1 cellular context compared by ENCODE assay signal in the genomic region with DNA sequence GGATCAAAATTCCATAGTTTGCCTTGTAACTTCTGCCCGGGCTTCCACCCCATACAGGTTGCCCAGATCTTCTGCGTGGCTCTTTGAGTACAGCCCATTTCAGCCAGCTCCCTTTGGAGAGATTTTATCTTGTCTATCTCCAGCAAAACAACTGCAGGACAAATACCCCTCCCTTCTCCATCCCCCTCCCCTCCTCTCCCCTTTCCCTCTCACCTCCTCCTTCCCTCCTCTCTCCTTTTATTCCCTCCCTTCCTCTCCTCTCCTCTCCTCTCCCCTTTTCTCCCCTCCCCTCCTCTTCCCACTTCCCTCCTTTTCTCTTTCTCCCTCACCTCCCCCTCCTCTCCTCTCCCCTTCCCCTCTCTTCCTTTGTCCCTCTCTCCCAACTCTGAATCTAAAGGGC.
A peak's percentile ranks its signal among the peaks of the same experiment; 100 is the strongest.
TF ChIP-seq lines count a peak whose summit lies in the region.

No MANE protein-coding gene starts in this region.

TF ChIP-seq in HepG2, 621 proteins besides CTCF, POLR2A, EP300 and RAD21:
- TF ChIP-seq PCBP2 (optimal IDR thresholded peaks at IDR 0.05; ENCODE audit: low read depth, low read length, poor library complexity, severe bottlenecking) (peak; percentile 71), ZNF780A (CRISPR knock-in tag; IDR thresholded peaks at IDR 0.05) (no peak), HNRNPK (IDR thresholded peaks at IDR 0.05; ENCODE audit: low read depth, low read length, poor library complexity, severe bottlenecking) (peak; percentile 52), GRHL1 (CRISPR knock-in tag; conservative IDR thresholded peaks at IDR 0.05) (no peak), KDM6A (CRISPR knock-in tag; IDR thresholded peaks at IDR 0.05; ENCODE audit: low read depth) (no peak)
- TF ChIP-seq, protein P1, sequence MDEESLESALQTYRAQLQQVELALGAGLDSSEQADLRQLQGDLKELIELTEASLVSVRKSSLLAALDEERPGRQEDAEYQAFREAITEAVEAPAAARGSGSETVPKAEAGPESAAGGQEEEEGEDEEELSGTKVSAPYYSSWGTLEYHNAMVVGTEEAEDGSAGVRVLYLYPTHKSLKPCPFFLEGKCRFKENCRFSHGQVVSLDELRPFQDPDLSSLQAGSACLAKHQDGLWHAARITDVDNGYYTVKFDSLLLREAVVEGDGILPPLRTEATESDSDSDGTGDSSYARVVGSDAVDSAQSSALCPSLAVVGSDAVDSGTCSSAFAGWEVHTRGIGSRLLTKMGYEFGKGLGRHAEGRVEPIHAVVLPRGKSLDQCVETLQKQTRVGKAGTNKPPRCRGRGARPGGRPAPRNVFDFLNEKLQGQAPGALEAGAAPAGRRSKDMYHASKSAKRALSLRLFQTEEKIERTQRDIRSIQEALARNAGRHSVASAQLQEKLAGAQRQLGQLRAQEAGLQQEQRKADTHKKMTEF (CRISPR knock-in tag; IDR thresholded peaks at IDR 0.05), result no peak
- TF ChIP-seq, protein P2, sequence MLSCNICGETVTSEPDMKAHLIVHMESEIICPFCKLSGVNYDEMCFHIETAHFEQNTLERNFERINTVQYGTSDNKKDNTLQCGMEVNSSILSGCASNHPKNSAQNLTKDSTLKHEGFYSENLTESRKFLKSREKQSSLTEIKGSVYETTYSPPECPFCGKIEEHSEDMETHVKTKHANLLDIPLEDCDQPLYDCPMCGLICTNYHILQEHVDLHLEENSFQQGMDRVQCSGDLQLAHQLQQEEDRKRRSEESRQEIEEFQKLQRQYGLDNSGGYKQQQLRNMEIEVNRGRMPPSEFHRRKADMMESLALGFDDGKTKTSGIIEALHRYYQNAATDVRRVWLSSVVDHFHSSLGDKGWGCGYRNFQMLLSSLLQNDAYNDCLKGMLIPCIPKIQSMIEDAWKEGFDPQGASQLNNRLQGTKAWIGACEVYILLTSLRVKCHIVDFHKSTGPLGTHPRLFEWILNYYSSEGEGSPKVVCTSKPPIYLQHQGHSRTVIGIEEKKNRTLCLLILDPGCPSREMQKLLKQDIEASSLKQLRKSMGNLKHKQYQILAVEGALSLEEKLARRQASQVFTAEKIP (CRISPR knock-in tag; IDR thresholded peaks at IDR 0.05; ENCODE audit: borderline replicate concordance), result no peak
TF ChIP-seq in HepG2: peak in this region for 2.
